1 cellular context compared by ENCODE assay signal in genomic region chr1:101653482-101653946, GRCh38.
TF ChIP-seq lines count a peak whose summit lies in the region.

No MANE protein-coding gene starts in this region.

TF ChIP-seq in GM23338, 12 proteins besides CTCF, POLR2A, EP300 and RAD21:
- TF ChIP-seq EZH2 (IDR thresholded peaks at IDR 0.05; ENCODE audit: low read depth, unreplicated experiment) (no peak), POLR2AphosphoS5 (IDR thresholded peaks at IDR 0.05; ENCODE audit: low read depth) (no peak), JUNB (IDR thresholded peaks at IDR 0.05; ENCODE audit: unreplicated experiment) (no peak), STAT1 (IDR thresholded peaks at IDR 0.05; ENCODE audit: unreplicated experiment) (no peak), CREB1 (CRISPR knock-in tag; IDR thresholded peaks at IDR 0.05; ENCODE audit: low read depth) (no peak), ZNF114 (CRISPR knock-in tag; IDR thresholded peaks at IDR 0.05) (peak; percentile 42; the same call in 1 of the 2 replicates), NANOG (IDR thresholded peaks at IDR 0.05; ENCODE audit: borderline replicate concordance) (no peak), REST (IDR thresholded peaks at IDR 0.05; ENCODE audit: unreplicated experiment) (no peak), ZNF331 (CRISPR knock-in tag; IDR thresholded peaks at IDR 0.05; ENCODE audit: low read depth) (peak; percentile 25; the same call in 1 of the 2 replicates), EZH2phosphoT487 (IDR thresholded peaks at IDR 0.05; ENCODE audit: unreplicated experiment) (no peak)
- TF ChIP-seq, protein P1, sequence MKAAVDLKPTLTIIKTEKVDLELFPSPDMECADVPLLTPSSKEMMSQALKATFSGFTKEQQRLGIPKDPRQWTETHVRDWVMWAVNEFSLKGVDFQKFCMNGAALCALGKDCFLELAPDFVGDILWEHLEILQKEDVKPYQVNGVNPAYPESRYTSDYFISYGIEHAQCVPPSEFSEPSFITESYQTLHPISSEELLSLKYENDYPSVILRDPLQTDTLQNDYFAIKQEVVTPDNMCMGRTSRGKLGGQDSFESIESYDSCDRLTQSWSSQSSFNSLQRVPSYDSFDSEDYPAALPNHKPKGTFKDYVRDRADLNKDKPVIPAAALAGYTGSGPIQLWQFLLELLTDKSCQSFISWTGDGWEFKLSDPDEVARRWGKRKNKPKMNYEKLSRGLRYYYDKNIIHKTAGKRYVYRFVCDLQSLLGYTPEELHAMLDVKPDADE (IDR thresholded peaks at IDR 0.05) = no peak
- TF ChIP-seq, protein P2, sequence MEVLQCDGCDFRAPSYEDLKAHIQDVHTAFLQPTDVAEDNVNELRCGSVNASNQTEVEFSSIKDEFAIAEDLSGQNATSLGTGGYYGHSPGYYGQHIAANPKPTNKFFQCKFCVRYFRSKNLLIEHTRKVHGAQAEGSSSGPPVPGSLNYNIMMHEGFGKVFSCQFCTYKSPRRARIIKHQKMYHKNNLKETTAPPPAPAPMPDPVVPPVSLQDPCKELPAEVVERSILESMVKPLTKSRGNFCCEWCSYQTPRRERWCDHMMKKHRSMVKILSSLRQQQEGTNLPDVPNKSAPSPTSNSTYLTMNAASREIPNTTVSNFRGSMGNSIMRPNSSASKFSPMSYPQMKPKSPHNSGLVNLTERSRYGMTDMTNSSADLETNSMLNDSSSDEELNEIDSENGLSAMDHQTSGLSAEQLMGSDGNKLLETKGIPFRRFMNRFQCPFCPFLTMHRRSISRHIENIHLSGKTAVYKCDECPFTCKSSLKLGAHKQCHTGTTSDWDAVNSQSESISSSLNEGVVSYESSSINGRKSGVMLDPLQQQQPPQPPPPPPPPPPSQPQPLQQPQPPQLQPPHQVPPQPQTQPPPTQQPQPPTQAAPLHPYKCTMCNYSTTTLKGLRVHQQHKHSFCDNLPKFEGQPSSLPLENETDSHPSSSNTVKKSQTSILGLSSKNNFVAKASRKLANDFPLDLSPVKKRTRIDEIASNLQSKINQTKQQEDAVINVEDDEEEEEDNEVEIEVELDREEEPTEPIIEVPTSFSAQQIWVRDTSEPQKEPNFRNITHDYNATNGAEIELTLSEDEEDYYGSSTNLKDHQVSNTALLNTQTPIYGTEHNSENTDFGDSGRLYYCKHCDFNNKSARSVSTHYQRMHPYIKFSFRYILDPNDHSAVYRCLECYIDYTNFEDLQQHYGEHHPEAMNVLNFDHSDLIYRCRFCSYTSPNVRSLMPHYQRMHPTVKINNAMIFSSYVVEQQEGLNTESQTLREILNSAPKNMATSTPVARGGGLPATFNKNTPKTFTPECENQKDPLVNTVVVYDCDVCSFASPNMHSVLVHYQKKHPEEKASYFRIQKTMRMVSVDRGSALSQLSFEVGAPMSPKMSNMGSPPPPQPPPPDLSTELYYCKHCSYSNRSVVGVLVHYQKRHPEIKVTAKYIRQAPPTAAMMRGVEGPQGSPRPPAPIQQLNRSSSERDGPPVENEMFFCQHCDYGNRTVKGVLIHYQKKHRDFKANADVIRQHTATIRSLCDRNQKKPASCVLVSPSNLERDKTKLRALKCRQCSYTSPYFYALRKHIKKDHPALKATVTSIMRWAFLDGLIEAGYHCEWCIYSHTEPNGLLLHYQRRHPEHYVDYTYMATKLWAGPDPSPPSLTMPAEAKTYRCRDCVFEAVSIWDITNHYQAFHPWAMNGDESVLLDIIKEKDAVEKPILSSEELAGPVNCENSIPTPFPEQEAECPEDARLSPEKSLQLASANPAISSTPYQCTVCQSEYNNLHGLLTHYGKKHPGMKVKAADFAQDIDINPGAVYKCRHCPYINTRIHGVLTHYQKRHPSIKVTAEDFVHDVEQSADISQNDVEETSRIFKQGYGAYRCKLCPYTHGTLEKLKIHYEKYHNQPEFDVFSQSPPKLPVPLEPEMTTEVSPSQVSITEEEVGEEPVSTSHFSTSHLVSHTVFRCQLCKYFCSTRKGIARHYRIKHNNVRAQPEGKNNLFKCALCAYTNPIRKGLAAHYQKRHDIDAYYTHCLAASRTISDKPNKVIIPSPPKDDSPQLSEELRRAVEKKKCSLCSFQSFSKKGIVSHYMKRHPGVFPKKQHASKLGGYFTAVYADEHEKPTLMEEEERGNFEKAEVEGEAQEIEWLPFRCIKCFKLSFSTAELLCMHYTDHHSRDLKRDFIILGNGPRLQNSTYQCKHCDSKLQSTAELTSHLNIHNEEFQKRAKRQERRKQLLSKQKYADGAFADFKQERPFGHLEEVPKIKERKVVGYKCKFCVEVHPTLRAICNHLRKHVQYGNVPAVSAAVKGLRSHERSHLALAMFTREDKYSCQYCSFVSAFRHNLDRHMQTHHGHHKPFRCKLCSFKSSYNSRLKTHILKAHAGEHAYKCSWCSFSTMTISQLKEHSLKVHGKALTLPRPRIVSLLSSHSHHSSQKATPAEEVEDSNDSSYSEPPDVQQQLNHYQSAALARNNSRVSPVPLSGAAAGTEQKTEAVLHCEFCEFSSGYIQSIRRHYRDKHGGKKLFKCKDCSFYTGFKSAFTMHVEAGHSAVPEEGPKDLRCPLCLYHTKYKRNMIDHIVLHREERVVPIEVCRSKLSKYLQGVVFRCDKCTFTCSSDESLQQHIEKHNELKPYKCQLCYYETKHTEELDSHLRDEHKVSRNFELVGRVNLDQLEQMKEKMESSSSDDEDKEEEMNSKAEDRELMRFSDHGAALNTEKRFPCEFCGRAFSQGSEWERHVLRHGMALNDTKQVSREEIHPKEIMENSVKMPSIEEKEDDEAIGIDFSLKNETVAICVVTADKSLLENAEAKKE (CRISPR knock-in tag; IDR thresholded peaks at IDR 0.05) = peak; percentile 88
TF ChIP-seq in GM23338: peak in this region for 3.
